ENCODE assay signal across 8 cellular contexts in genomic region chr5:72320022-72320898, GRCh38. TPM values are rescaled to one million over a fixed set of nuclear protein-coding genes. Genes with fewer than 3 reads are reported as not detected.
DNase-seq lines count a peak whose midpoint lies in the region; ATAC-seq, FAIRE-seq and TF ChIP-seq lines count a peak whose summit lies in the region.

MRPS27 (minus strand) TSS chr5:72320240; CDS start chr5:72320221, 19 bp downstream.
PTCD2 (plus strand) TSS chr5:72320373; CDS start chr5:72320383, 10 bp downstream.

- H3K4me1 ChIP-seq in OCI-LY1 (ENCODE audit: insufficient read depth, low read length, severe bottlenecking), result peaks cover 33% of the 10 kb centered on the region
- peaks cover 6% of the 10 kb centered on the region for H3K4me1 ChIP-seq in endothelial cell of umbilical vein (ENCODE audit: control insufficient read depth, extremely low read depth, insufficient read depth, low read length)

- H3K79me2 ChIP-seq in OCI-LY1 (ENCODE audit: insufficient read depth, low read length) (peaks cover 38% of the 10 kb centered on the region), endothelial cell of umbilical vein (ENCODE audit: control insufficient read depth, insufficient read depth, low read length) (peaks cover 34% of the 10 kb centered on the region)

- H3K9me3 ChIP-seq in OCI-LY1 (ENCODE audit: low read length) (no peaks in the 10 kb centered on the region), endothelial cell of umbilical vein (replicated peaks; ENCODE audit: control insufficient read depth, insufficient read depth, low read length) (no peaks in the 10 kb centered on the region)

- FAIRE-seq in endothelial cell of umbilical vein (lab: Jason Lieb, UNC), result peak; percentile 98

- dilution Hi-C loops in endothelial cell of umbilical vein (cut with MboI; ENCODE audit: extremely low pct_ligation_motif_present, low sequenced_read_pairs), result no loop called here

- H3K9me1 ChIP-seq in endothelial cell of umbilical vein (replicated peaks; ENCODE audit: control insufficient read depth, extremely low read depth, insufficient read depth, low read length), result no peaks in the 10 kb centered on the region

- H3F3A ChIP-seq in OCI-LY1 (ENCODE audit: insufficient read depth, low read length), result no peaks in the 10 kb centered on the region

- no peaks in the 10 kb centered on the region for H3K27me3 ChIP-seq in OCI-LY1 (ENCODE audit: insufficient read depth, low read length)
- H3K27me3 ChIP-seq in endothelial cell of umbilical vein (ENCODE audit: control insufficient read depth in 2 of 2, insufficient read depth in 2 of 2, low read length in 2 of 2), result no peaks in the 10 kb centered on the region

- peak; percentile 98 for DNase-seq in DMS 273 treated with DMSO at 0.1 percent for 48 hours (lab: John Stamatoyannopoulos, UW)
- DNase-seq in HuH-7 (ENCODE audit: low spot score), result peak; percentile 87
- DNase-seq in activated CD8-positive, alpha-beta memory T cell treated with anti-CD3 and anti-CD28 coated beads, Interleukin-2, amount 50 U/mL, for 48 hours, result peak; percentile 91
- peak; percentile 98 for DNase-seq in endothelial cell of umbilical vein (ENCODE audit: low read depth, low spot score)
- peak; percentile 96 for DNase-seq in midbrain (lab: John Stamatoyannopoulos, UW)
- DNase-seq in stimulated activated CD8-positive, alpha-beta memory T cell treated with anti-CD3 and anti-CD28 coated beads, Interleukin-2, amount 100 ng/mL, for 1 hour (ENCODE audit: low read depth in 2 of 2), result peak; percentile 79 to 89

- H3K9ac ChIP-seq in OCI-LY1 (ENCODE audit: low read length), result peak within 1 kb of the TSS; percentile 88
- peak within 1 kb of the TSS; percentile 54 for H3K9ac ChIP-seq in endothelial cell of umbilical vein (replicated peaks; ENCODE audit: extremely low read depth, insufficient read depth, low read length)

- peak within 1 kb of the TSS; percentile 50 for H3K27ac ChIP-seq in OCI-LY1 (ENCODE audit: low read depth, low read length, poor library complexity, severe bottlenecking)
- H3K27ac ChIP-seq in endothelial cell of umbilical vein (ENCODE audit: insufficient read depth, low read depth, low read length), result peak within 1 kb of the TSS; percentile 14

- H4K20me1 ChIP-seq in OCI-LY1 (ENCODE audit: insufficient read depth, low read length) (no peaks in the 10 kb centered on the region), endothelial cell of umbilical vein (replicated peaks; ENCODE audit: control insufficient read depth, extremely low read depth, insufficient read depth, low read length) (no peaks in the 10 kb centered on the region)

- peak; percentile 98 for ATAC-seq in GM21515 (IDR thresholded peaks at IDR 0.05; ENCODE audit: unreplicated experiment)

- intact Hi-C loops in endothelial cell of umbilical vein (cut with micrococcal nuclease), result loop anchor here (1.0 kb wide), 4 partner anchors 12 to 497 kb away; no protein-coding TSS in a partner anchor

- CTCF ChIA-PET in endothelial cell of umbilical vein (lab: Charles Lee), result interaction anchor here (0.6 to 1.9 kb wide), 13 partner anchors 9 to 537 kb away, joined by 3 to 11 read pairs (median 4); no protein-coding TSS in a partner anchor

- TF ChIP-seq POLR2A in endothelial cell of umbilical vein (IDR thresholded peaks at IDR 0.05; ENCODE audit: low read depth, low read length), result peak; percentile 97

- H2AFZ ChIP-seq in OCI-LY1 (ENCODE audit: low read length) (no peak within 1 kb of the TSS), endothelial cell of umbilical vein (ENCODE audit: low read depth, low read length) (peak within 1 kb of the TSS; percentile 88)

- TF ChIP-seq CTCF in OCI-LY1 (IDR thresholded peaks at IDR 0.05; ENCODE audit: low read length) (peak; percentile 38), endothelial cell of umbilical vein (IDR thresholded peaks at IDR 0.05; ENCODE audit: extremely low read depth in 1 of 2, insufficient read depth in 1 of 2, low read depth in 1 of 2, low read length in 2 of 2) (peak; percentile 8 to 28)

- H3K4me2 ChIP-seq in OCI-LY1 (ENCODE audit: low read length), result peak within 1 kb of the TSS; percentile 77
- H3K4me2 ChIP-seq in endothelial cell of umbilical vein (ENCODE audit: insufficient read depth, low read length), result peak within 1 kb of the TSS; percentile 92

- H3K36me3 ChIP-seq in OCI-LY1 (ENCODE audit: insufficient read depth, low read length), result peaks cover 41% of the 10 kb centered on the region
- H3K36me3 ChIP-seq in endothelial cell of umbilical vein (ENCODE audit: control insufficient read depth in 2 of 2, extremely low read depth in 1 of 2, insufficient read depth in 2 of 2, low read length in 2 of 2), result peaks cover 2% of the 10 kb centered on the region in 2 experiments

- H3K9me2 ChIP-seq in OCI-LY1 (ENCODE audit: low read depth, low read length), result no peaks in the 10 kb centered on the region

- POLR2A ChIA-PET in endothelial cell of umbilical vein (lab: Charles Lee), result interaction anchor here (0.6 to 1.0 kb wide), 4 partner anchors 12 to 497 kb away, joined by 3 to 8 read pairs (median 6); no protein-coding TSS in a partner anchor

- BruUV-seq in endothelial cell of umbilical vein (replicated peaks; lab: Mats Ljungman, UMichigan), result no TSS peak

- peak within 1 kb of the TSS; percentile 88 for H3K4me3 ChIP-seq in OCI-LY1 (ENCODE audit: low read depth, low read length, poor library complexity, severe bottlenecking)
- peak within 1 kb of the TSS; percentile 49 to 80 (median 70) for H3K4me3 ChIP-seq in endothelial cell of umbilical vein (replicated peaks in 1 of 3; ENCODE audit: insufficient read depth in 1 of 3, low read depth in 1 of 3, low read length in 3 of 3)

TF ChIP-seq in endothelial cell of umbilical vein, 7 proteins besides CTCF, POLR2A, EP300 and RAD21:
- TF ChIP-seq JUN (IDR thresholded peaks at IDR 0.05; ENCODE audit: borderline replicate concordance, insufficient read depth, insufficient read length, low read depth) (no peak), FOS (IDR thresholded peaks at IDR 0.05; ENCODE audit: borderline replicate concordance, insufficient read depth, low read length) (no peak), GATA2 (IDR thresholded peaks at IDR 0.05; ENCODE audit: insufficient read depth, insufficient read length, low read depth, low read length) (no peak), MYC (IDR thresholded peaks at IDR 0.05; ENCODE audit: low read depth, low read length) (peak; percentile 38), EZH2 (IDR thresholded peaks at IDR 0.05; ENCODE audit: borderline replicate concordance, low read depth, low read length, severe bottlenecking) (no peak), POLR2AphosphoS5 (IDR thresholded peaks at IDR 0.05; ENCODE audit: insufficient read depth, low read depth, low read length) (peak; percentile 96), MAX (IDR thresholded peaks at IDR 0.05; ENCODE audit: insufficient read depth, insufficient read length) (peak; percentile 46)

RNA-seq across cellular contexts. Expression of gene MRPS27, which starts in this region (rescaled TPM):
- total RNA-seq in endothelial cell of umbilical vein, result 58.0 and 67.1 TPM in 2 replicates
- 52.3 and 56.0 TPM in 2 replicates for polyA plus RNA-seq in endothelial cell of umbilical vein
- 60.4 and 61.2 TPM in 2 replicates for polyA plus RNA-seq in endothelial cell of umbilical vein (2011; cell fraction: cytosol; rRNA removed)
- polyA plus RNA-seq in endothelial cell of umbilical vein (2011; cell fraction: nucleus; rRNA removed), result 55.9 and 69.8 TPM in 2 replicates
- 36.8 and 50.1 TPM in 2 replicates for polyA plus RNA-seq in endothelial cell of umbilical vein (2012)
- polyA minus RNA-seq in endothelial cell of umbilical vein, result 65.2 and 132 TPM in 2 replicates
- polyA minus RNA-seq in endothelial cell of umbilical vein (2011; cell fraction: cytosol; rRNA and poly(A)+ RNA removed), result 99.1 TPM
- 54.7 and 79.2 TPM in 2 replicates for polyA minus RNA-seq in endothelial cell of umbilical vein (2011; cell fraction: nucleus; rRNA and poly(A)+ RNA removed)

RNA-seq across cellular contexts. Expression of gene PTCD2, which starts in this region (rescaled TPM):
- total RNA-seq in endothelial cell of umbilical vein, result 6.2 and 6.7 TPM in 2 replicates
- 4.1 and 4.3 TPM in 2 replicates for polyA plus RNA-seq in endothelial cell of umbilical vein
- 5.0 and 5.2 TPM in 2 replicates for polyA plus RNA-seq in endothelial cell of umbilical vein (2011; cell fraction: cytosol; rRNA removed)
- polyA plus RNA-seq in endothelial cell of umbilical vein (2011; cell fraction: nucleus; rRNA removed), result 9.5 and 11.7 TPM in 2 replicates
- 6.0 and 7.7 TPM in 2 replicates for polyA plus RNA-seq in endothelial cell of umbilical vein (2012)
- polyA minus RNA-seq in endothelial cell of umbilical vein, result 4.6 and 7.2 TPM in 2 replicates
- polyA minus RNA-seq in endothelial cell of umbilical vein (2011; cell fraction: cytosol; rRNA and poly(A)+ RNA removed), result 8.9 TPM
- 4.7 and 7.7 TPM in 2 replicates for polyA minus RNA-seq in endothelial cell of umbilical vein (2011; cell fraction: nucleus; rRNA and poly(A)+ RNA removed)

Comparison
In these comparisons a context has a peak if more than half of its experiments do, and no peak if none do; other contexts are left out.
1. Peak in every context shown above with its lines: DNase-seq, ATAC-seq, H3K4me3 ChIP-seq and H3K27ac ChIP-seq.